In genomic region chr22:46502346-46502745, GRCh38 we compare ENCODE assay signal across 23 cellular contexts. TPM values are rescaled to one million over a fixed set of nuclear protein-coding genes. Genes with fewer than 3 reads are reported as not detected.
DNase-seq lines count a peak whose midpoint lies in the region; ATAC-seq, FAIRE-seq and TF ChIP-seq lines count a peak whose summit lies in the region.
"Had no signal": no experiment of that assay in that cellular context is flagged by ENCODE, and none has a peak within 500 bp of the region (broad histone marks: within the 10 kb centered on the region; RNA-seq: fewer than 3 reads in every experiment).

No MANE protein-coding gene starts in this region.

- no peak for TF ChIP-seq RAD21 in A549 (conservative IDR thresholded peaks at IDR 0.05 in 1 of 2, IDR thresholded peaks at IDR 0.05 in 1 of 2)

- no peak overlapping the region for H2AFZ ChIP-seq in neural progenitor cell (replicated peaks)

- H3K4me2 ChIP-seq in A549 (peak overlapping the region; percentile 54), neural progenitor cell (no peak overlapping the region)

- no peak for TF ChIP-seq EP300 in A549 (IDR thresholded peaks at IDR 0.05)

- peaks cover 22% of the 10 kb centered on the region for H3K79me2 ChIP-seq in neural progenitor cell (ENCODE audit: low read depth)

- WGBS in A549 (ENCODE audit: missing lambda C conversion rate) = 44% methylated on average over 4 of the region's 4 CpGs
- WGBS in esophagus squamous epithelium, 2 donors = 67 to 76% methylated on average over 4 of the region's 4 CpGs

- intact Hi-C loops in esophagus squamous epithelium (cut with DNase I) = no loop called here

- POLR2A ChIA-PET in A549 (lab: Yijun Ruan, JAX) = interaction anchor here (1.2 to 2.0 kb wide), 2 partner anchors 14 to 26 kb away, joined by 3 to 6 read pairs; no protein-coding TSS in a partner anchor
- POLR2A ChIA-PET in HEK293 (lab: Yijun Ruan, JAX) = no interaction called here

- ATAC-seq in A549 (no peak), RWPE2 (ENCODE audit: low read depth) (no peak), GM19395 (IDR thresholded peaks at IDR 0.05; ENCODE audit: unreplicated experiment) (no peak)
- no peak for ATAC-seq in activated naive CD8-positive, alpha-beta T cell treated with anti-CD3 and anti-CD28 coated beads, Interleukin-2, amount 50 U/mL, for 24 hours

- CTCF ChIA-PET in A549 (lab: Yijun Ruan, JAX) (interaction anchor here (0.8 to 4.3 kb wide), 9 partner anchors 9 to 148 kb away, joined by 3 to 12 read pairs (median 4); partner anchors contain the start of gene CELSR1), HEK293 (lab: Yijun Ruan, JAX) (no interaction called here)

- peak overlapping the region; percentile 60 to 87 for H3K27ac ChIP-seq in A549
- H3K27ac ChIP-seq in HEK293 (ENCODE audit: extremely low read depth, low read depth, low read length) = no peak overlapping the region
- H3K27ac ChIP-seq in RWPE2 (ENCODE audit: poor library complexity, severe bottlenecking) = peak overlapping the region; percentile 85
- no peak overlapping the region for H3K27ac ChIP-seq in neural progenitor cell
- peak overlapping the region in 2 of 4 donors; percentile 14 to 36 for H3K27ac ChIP-seq in esophagus squamous epithelium
- H3K27ac ChIP-seq: Peyer's patch had no signal

- no peak for FAIRE-seq in A549 (lab: Jason Lieb, UNC)
- FAIRE-seq: GM12892, H1 had no signal

- H3K4me3 Mint-ChIP-seq in neural progenitor cell = peak overlapping the region; percentile 62
- H3K4me3 Mint-ChIP-seq in activated naive CD8-positive, alpha-beta T cell treated with anti-CD3 and anti-CD28 coated beads, Interleukin-2, amount 50 U/mL, for 24 hours = no peak overlapping the region
- H3K4me3 Mint-ChIP-seq: CD4-positive, alpha-beta memory T cell had no signal

- H3K27ac Mint-ChIP-seq in neural progenitor cell = peak overlapping the region; percentile 97
- H3K27ac Mint-ChIP-seq in activated naive CD8-positive, alpha-beta T cell treated with anti-CD3 and anti-CD28 coated beads, Interleukin-2, amount 50 U/mL, for 24 hours = no peak overlapping the region
- H3K27ac Mint-ChIP-seq: CD4-positive, alpha-beta memory T cell had no signal

- peaks cover 41% of the 10 kb centered on the region for H3K4me1 ChIP-seq in A549
- H3K4me1 ChIP-seq in HEK293 (ENCODE audit: control insufficient read depth, insufficient read depth, low read length) = no peaks in the 10 kb centered on the region; the same call in 1 of the 2 replicates
- peaks cover 39% of the 10 kb centered on the region for H3K4me1 ChIP-seq in RWPE2 (ENCODE audit: insufficient read depth, poor library complexity, severe bottlenecking)
- H3K4me1 ChIP-seq in neural progenitor cell = peaks cover 43% of the 10 kb centered on the region
- peaks cover 0 to 25% (median 7%) of the 10 kb centered on the region in 3 donors for H3K4me1 ChIP-seq in esophagus squamous epithelium
- H3K4me1 ChIP-seq: Caco-2, Peyer's patch had no signal

- TF ChIP-seq POLR2A in A549 (IDR thresholded peaks at IDR 0.05; ENCODE audit: low read length) (no peak), esophagus squamous epithelium (IDR thresholded peaks at IDR 0.05) (no peak)

- no peak overlapping the region for H3K4me3 ChIP-seq in A549
- H3K4me3 ChIP-seq in HEK293 (ENCODE audit: low read depth, low read length) = no peak overlapping the region
- H3K4me3 ChIP-seq in RWPE2 (ENCODE audit: severe bottlenecking) = no peak overlapping the region
- H3K4me3 ChIP-seq in neural progenitor cell = no peak overlapping the region
- H3K4me3 ChIP-seq in esophagus squamous epithelium = no peak overlapping the region
- H3K4me3 ChIP-seq: MG63, Peyer's patch had no signal

- H3K27me3 ChIP-seq in RWPE2 (ENCODE audit: insufficient read depth, poor library complexity, severe bottlenecking) (no peaks in the 10 kb centered on the region), neural progenitor cell (no peaks in the 10 kb centered on the region), esophagus squamous epithelium (peaks cover 0 to 21% (median 0%) of the 10 kb centered on the region in 4 donors)
- H3K27me3 ChIP-seq: MG63, Peyer's patch had no signal

- no peaks in the 10 kb centered on the region for H3K36me3 ChIP-seq in HEK293 (ENCODE audit: control insufficient read depth in 2 of 2, insufficient read depth in 1 of 2, low read length in 2 of 2)
- peaks cover 5% of the 10 kb centered on the region for H3K36me3 ChIP-seq in RWPE2 (ENCODE audit: low read depth)
- H3K36me3 ChIP-seq in neural progenitor cell = no peaks in the 10 kb centered on the region
- peaks cover 0 to 4% (median 0%) of the 10 kb centered on the region in 3 donors for H3K36me3 ChIP-seq in esophagus squamous epithelium
- H3K36me3 ChIP-seq: MG63, Peyer's patch had no signal

- peaks cover 57% of the 10 kb centered on the region for H3K4me1 Mint-ChIP-seq in neural progenitor cell
- H3K4me1 Mint-ChIP-seq in activated naive CD8-positive, alpha-beta T cell treated with anti-CD3 and anti-CD28 coated beads, Interleukin-2, amount 50 U/mL, for 24 hours = peaks cover 7% of the 10 kb centered on the region

- no peaks in the 10 kb centered on the region for H3K9me3 Mint-ChIP-seq in neural progenitor cell
- H3K9me3 Mint-ChIP-seq in activated naive CD8-positive, alpha-beta T cell treated with anti-CD3 and anti-CD28 coated beads, Interleukin-2, amount 50 U/mL, for 24 hours = no peaks in the 10 kb centered on the region
- H3K9me3 Mint-ChIP-seq: CD4-positive, alpha-beta memory T cell had no signal

- peaks cover 36% of the 10 kb centered on the region for H3F3A ChIP-seq in neural progenitor cell (ENCODE audit: low read depth)

- DNase-seq in A549 (ENCODE audit: low read depth in 1 of 2, low spot score in 1 of 2) (no peak), RWPE2 (ENCODE audit: low spot score) (no peak), neural progenitor cell (ENCODE audit: low spot score) (no peak), esophagus squamous epithelium (lab: John Stamatoyannopoulos, UW) (no peak), GM03348 (ENCODE audit: low spot score) (no peak)
- no peak for DNase-seq in activated naive CD8-positive, alpha-beta T cell treated with anti-CD3 and anti-CD28 coated beads, Interleukin-2, amount 50 U/mL, for 24 hours
- DNase-seq: C1 segment of cervical spinal cord; Caco-2; CD4-positive, alpha-beta memory T cell; DMS79; GDM1; KBM-7; NCI-H2029; NCI-H446; NCI-H526; Peyer's patch; SW 1271 had no signal

- no peak for TF ChIP-seq CTCF in A549 (IDR thresholded peaks at IDR 0.05)
- no peak for TF ChIP-seq CTCF in HEK293 (tag by site-specific recombination; IDR thresholded peaks at IDR 0.05)
- no peak for TF ChIP-seq CTCF in RWPE2 (IDR thresholded peaks at IDR 0.05; ENCODE audit: poor library complexity, severe bottlenecking)
- TF ChIP-seq CTCF in neural progenitor cell (IDR thresholded peaks at IDR 0.05) = no peak
- no peak for TF ChIP-seq CTCF in esophagus squamous epithelium (IDR thresholded peaks at IDR 0.05)

- peaks cover 2% of the 10 kb centered on the region for H3K27me3 Mint-ChIP-seq in neural progenitor cell (ENCODE audit: insufficient read depth, low read depth)
- H3K27me3 Mint-ChIP-seq in activated naive CD8-positive, alpha-beta T cell treated with anti-CD3 and anti-CD28 coated beads, Interleukin-2, amount 50 U/mL, for 24 hours = peaks cover 29% of the 10 kb centered on the region

- peaks cover 9% of the 10 kb centered on the region for H4K20me1 ChIP-seq in neural progenitor cell (ENCODE audit: low read depth)

- peaks cover 1% of the 10 kb centered on the region for H3K36me3 Mint-ChIP-seq in neural progenitor cell
- no peaks in the 10 kb centered on the region for H3K36me3 Mint-ChIP-seq in activated naive CD8-positive, alpha-beta T cell treated with anti-CD3 and anti-CD28 coated beads, Interleukin-2, amount 50 U/mL, for 24 hours (ENCODE audit: low read depth)
- H3K36me3 Mint-ChIP-seq: CD4-positive, alpha-beta memory T cell had no signal

- no peaks in the 10 kb centered on the region for H3K9me3 ChIP-seq in A549
- no peaks in the 10 kb centered on the region for H3K9me3 ChIP-seq in HEK293 (ENCODE audit: control insufficient read depth, insufficient read depth, low read depth, low read length)
- no peaks in the 10 kb centered on the region for H3K9me3 ChIP-seq in RWPE2 (ENCODE audit: severe bottlenecking)
- no peaks in the 10 kb centered on the region for H3K9me3 ChIP-seq in neural progenitor cell (ENCODE audit: low read depth)
- H3K9me3 ChIP-seq in esophagus squamous epithelium = no peaks in the 10 kb centered on the region
- H3K9me3 ChIP-seq: Caco-2, MG63, Peyer's patch, SK-N-SH had no signal

- H3K9ac ChIP-seq in neural progenitor cell = no peak overlapping the region

TF ChIP-seq in A549, 52 proteins besides CTCF, POLR2A, EP300 and RAD21:
- TF ChIP-seq HEYL (CRISPR knock-in tag; IDR thresholded peaks at IDR 0.05) (no peak), CEBPB (IDR thresholded peaks at IDR 0.05) (no peak)

TF ChIP-seq in HEK293, 187 proteins besides CTCF, POLR2A, EP300 and RAD21:
- TF ChIP-seq, protein P1, sequence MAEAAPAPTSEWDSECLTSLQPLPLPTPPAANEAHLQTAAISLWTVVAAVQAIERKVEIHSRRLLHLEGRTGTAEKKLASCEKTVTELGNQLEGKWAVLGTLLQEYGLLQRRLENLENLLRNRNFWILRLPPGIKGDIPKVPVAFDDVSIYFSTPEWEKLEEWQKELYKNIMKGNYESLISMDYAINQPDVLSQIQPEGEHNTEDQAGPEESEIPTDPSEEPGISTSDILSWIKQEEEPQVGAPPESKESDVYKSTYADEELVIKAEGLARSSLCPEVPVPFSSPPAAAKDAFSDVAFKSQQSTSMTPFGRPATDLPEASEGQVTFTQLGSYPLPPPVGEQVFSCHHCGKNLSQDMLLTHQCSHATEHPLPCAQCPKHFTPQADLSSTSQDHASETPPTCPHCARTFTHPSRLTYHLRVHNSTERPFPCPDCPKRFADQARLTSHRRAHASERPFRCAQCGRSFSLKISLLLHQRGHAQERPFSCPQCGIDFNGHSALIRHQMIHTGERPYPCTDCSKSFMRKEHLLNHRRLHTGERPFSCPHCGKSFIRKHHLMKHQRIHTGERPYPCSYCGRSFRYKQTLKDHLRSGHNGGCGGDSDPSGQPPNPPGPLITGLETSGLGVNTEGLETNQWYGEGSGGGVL (tag by site-specific recombination; IDR thresholded peaks at IDR 0.05) = peak; percentile 63
- TF ChIP-seq WT1 (tag by site-specific recombination; IDR thresholded peaks at IDR 0.05) (peak; percentile 39; the same call in 1 of the 2 replicates), PRDM1 (tag by site-specific recombination; IDR thresholded peaks at IDR 0.05) (peak; percentile 79), ZNF776 (tag by site-specific recombination; IDR thresholded peaks at IDR 0.05; ENCODE audit: borderline replicate concordance) (no peak)
TF ChIP-seq in HEK293: peak in this region for 3.

RNA-seq across cellular contexts. Expression of gene CELSR1, which starts 35.1 kb away (rescaled TPM):
- 15.3 and 19.4 TPM in 2 replicates for polyA plus RNA-seq in A549 (2011; rRNA removed)
- 28.6 and 34.3 TPM in 2 replicates for polyA plus RNA-seq in A549 (2012; cell fraction: cytosol; rRNA removed)
- 65.9 and 84.5 TPM in 2 replicates for polyA plus RNA-seq in A549 (2012; cell fraction: nucleus; rRNA removed)
- 26.9 to 31.8 TPM (median 28.4 TPM) in 3 replicates for polyA plus RNA-seq in A549 (2017; fragmentation: RNase III; extraction: RNeasy Plus Mini Kit Qiagen cat#74134 plus additional on column Dnase treatment)
- polyA minus RNA-seq in A549 (2011; rRNA and poly(A)+ RNA removed) = 40.5 and 50.8 TPM in 2 replicates
- 12.3 and 18.0 TPM in 2 replicates for total RNA-seq in neural progenitor cell (ENCODE audit: low replicate concordance)
- 10 to 100 TPM; 38.7 to 50.6 (median 43.7) TPM for total RNA-seq in esophagus squamous epithelium

Comparison
In these comparisons a context has a peak if more than half of its experiments do, and no peak if none do; other contexts are left out.
1. H3K27ac ChIP-seq: peak in A549 (2 of 2) and RWPE2 (single experiment); none in HEK293 (single experiment) and neural progenitor cell (single experiment).